In genomic region chr19:10454267-10454666, GRCh38 we compare ENCODE assay signal across 15 cellular contexts. TPM values are rescaled to one million over a fixed set of nuclear protein-coding genes. Genes with fewer than 3 reads are reported as not detected.
DNase-seq lines count a peak whose midpoint lies in the region; ATAC-seq and TF ChIP-seq lines count a peak whose summit lies in the region.
"Had no signal": no experiment of that assay in that cellular context is flagged by ENCODE, and none has a peak within 500 bp of the region (broad histone marks: within the 10 kb centered on the region; RNA-seq: fewer than 3 reads in every experiment).

No MANE protein-coding gene starts in this region.

- H3K9me3 Mint-ChIP-seq in T-helper 2 cell treated with Interferon-gamma antibody and Interleukin-4, amounts not matched to agents 5 μg/mL and 100 μg/mL, for 36 hours: no peaks in the 10 kb centered on the region
- H3K9me3 Mint-ChIP-seq: HFFc6, T-cell had no signal

- H3K4me3 ChIP-seq in dorsolateral prefrontal cortex: peak overlapping the region in 58 of 59 donors; percentile 29 to 75 (median 63)
- H3K4me3 ChIP-seq: adrenal gland had no signal

- peaks cover 0 to 17% (median 0%) of the 10 kb centered on the region in 45 donors for H3K27me3 ChIP-seq in dorsolateral prefrontal cortex
- H3K27me3 ChIP-seq: adrenal gland had no signal

- ATAC-seq in HG02588 (IDR thresholded peaks at IDR 0.05; ENCODE audit: unreplicated experiment): no peak
- ATAC-seq: T-cell had no signal

- intact Hi-C loops in dorsolateral prefrontal cortex (cut with DNase I) (no loop called here), posterior cingulate gyrus (cut with DNase I) (no loop called here)

- DNase-seq in NCI-H2196 (lab: John Stamatoyannopoulos, UW; ENCODE audit: unreplicated experiment) (peak; percentile 67), NCI-H2196 treated with DMSO at 0.1 percent for 48 hours (lab: John Stamatoyannopoulos, UW; ENCODE audit: unreplicated experiment) (no peak), NCI-H2227 (lab: John Stamatoyannopoulos, UW; ENCODE audit: unreplicated experiment) (peak; percentile 74), dorsolateral prefrontal cortex (peak; percentile 36 to 83 (median 78)), posterior cingulate gyrus (peak; percentile 20 to 97 (median 74)), NCI-H2107 treated with DMSO at 0.1 percent for 48 hours (lab: John Stamatoyannopoulos, UW; ENCODE audit: unreplicated experiment) (no peak)
- DNase-seq in T-helper 2 cell treated with Interferon-gamma antibody and Interleukin-4, amounts not matched to agents 5 μg/mL and 100 μg/mL, for 36 hours (ENCODE audit: low spot score): no peak
- DNase-seq: HFFc6; kidney; NCI-H1092; stimulated activated CD4-positive, alpha-beta T cell treated with anti-CD3 and anti-CD28 coated beads, Interleukin-2, amount 100 ng/mL, for 48 hours; T-cell had no signal

- H3K4me3 Mint-ChIP-seq in T-helper 2 cell treated with Interferon-gamma antibody and Interleukin-4, amounts not matched to agents 5 μg/mL and 100 μg/mL, for 36 hours: no peak overlapping the region
- H3K4me3 Mint-ChIP-seq: HFFc6, T-cell had no signal

- no peak overlapping the region for H3K27ac Mint-ChIP-seq in T-helper 2 cell treated with Interferon-gamma antibody and Interleukin-4, amounts not matched to agents 5 μg/mL and 100 μg/mL, for 36 hours
- H3K27ac Mint-ChIP-seq: HFFc6 had no signal

- H3K27ac ChIP-seq in dorsolateral prefrontal cortex: peak overlapping the region in 26 of 59 donors; percentile 21 to 78 (median 62)
- H3K27ac ChIP-seq: adrenal gland, neutrophil had no signal

- peaks cover 11% of the 10 kb centered on the region for H3K4me1 Mint-ChIP-seq in T-helper 2 cell treated with Interferon-gamma antibody and Interleukin-4, amounts not matched to agents 5 μg/mL and 100 μg/mL, for 36 hours (ENCODE audit: low read depth)

- no peaks in the 10 kb centered on the region for H3K27me3 Mint-ChIP-seq in T-helper 2 cell treated with Interferon-gamma antibody and Interleukin-4, amounts not matched to agents 5 μg/mL and 100 μg/mL, for 36 hours (ENCODE audit: low read depth)

- H3K36me3 Mint-ChIP-seq in T-helper 2 cell treated with Interferon-gamma antibody and Interleukin-4, amounts not matched to agents 5 μg/mL and 100 μg/mL, for 36 hours (ENCODE audit: low read depth): peaks cover 25% of the 10 kb centered on the region

- no peak for TF ChIP-seq CTCF in dorsolateral prefrontal cortex (IDR thresholded peaks at IDR 0.05 in 54 of 56, conservative IDR thresholded peaks at IDR 0.05 in 2 of 56; ENCODE audit: low read depth in 1 of 56, partially characterized antibody in 56 of 56)

RNA-seq across cellular contexts. Expression of gene PDE4A, which starts 33.9 kb away (rescaled TPM):
- 10 to 100 TPM; 23.3 to 88.7 (median 59.0) TPM for total RNA-seq in dorsolateral prefrontal cortex

RNA-seq across cellular contexts. Expression of gene KEAP1, which starts 48.9 kb away (rescaled TPM):
- 100 to 1,000 TPM in 1 of 120 experiments, 10 to 100 TPM in 119; 43.6 to 103 (median 63.7) TPM for total RNA-seq in dorsolateral prefrontal cortex

RNA-seq across cellular contexts. Expression of gene CDC37, which starts 50.9 kb away (rescaled TPM):
- total RNA-seq in dorsolateral prefrontal cortex: 100 to 1,000 TPM in 117 of 120 experiments, 10 to 100 TPM in 3; 92.2 to 206 (median 145) TPM

Comparison
In these comparisons a context has a peak if more than half of its experiments do, and no peak if none do; other contexts are left out.
1. DNase-seq: peak in NCI-H2196 (single experiment), NCI-H2227 (single experiment), dorsolateral prefrontal cortex (10 of 10) and posterior cingulate gyrus (10 of 10); none in NCI-H2196 treated with DMSO at 0.1 percent for 48 hours (single experiment), T-helper 2 cell treated with Interferon-gamma antibody and Interleukin-4, amounts not matched to agents 5 μg/mL and 100 μg/mL, for 36 hours (single experiment) and NCI-H2107 treated with DMSO at 0.1 percent for 48 hours (single experiment).